In the genomic region with DNA sequence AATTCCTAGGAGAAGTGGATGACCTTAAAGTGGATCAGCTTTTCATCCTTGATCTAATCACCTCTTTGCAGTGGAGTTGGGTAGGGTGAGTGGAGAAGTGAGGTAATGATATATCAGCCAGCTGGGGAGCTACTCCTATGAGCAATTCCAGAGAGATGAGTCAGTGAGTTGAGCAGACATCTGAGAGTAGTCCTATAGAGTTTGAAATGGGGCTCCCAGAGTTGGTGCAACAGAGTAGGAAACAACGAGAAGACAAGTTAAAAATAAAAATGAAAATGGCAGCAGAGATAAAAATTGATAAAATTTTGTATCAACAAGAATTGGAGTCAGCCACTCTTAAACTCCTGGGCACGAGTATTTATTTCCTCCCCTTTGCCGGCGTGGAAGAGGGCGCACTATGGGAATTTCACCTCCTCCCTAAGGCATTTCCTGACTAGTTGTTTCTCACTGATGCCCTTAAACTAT, we compare ENCODE assay signal across 1 cellular context.
TF ChIP-seq lines count a peak whose summit lies in the region.

No MANE protein-coding gene starts in this region.

TF ChIP-seq in K562, 482 proteins besides CTCF, POLR2A, EP300 and RAD21 (continued from another document):
- TF ChIP-seq, protein P1, sequence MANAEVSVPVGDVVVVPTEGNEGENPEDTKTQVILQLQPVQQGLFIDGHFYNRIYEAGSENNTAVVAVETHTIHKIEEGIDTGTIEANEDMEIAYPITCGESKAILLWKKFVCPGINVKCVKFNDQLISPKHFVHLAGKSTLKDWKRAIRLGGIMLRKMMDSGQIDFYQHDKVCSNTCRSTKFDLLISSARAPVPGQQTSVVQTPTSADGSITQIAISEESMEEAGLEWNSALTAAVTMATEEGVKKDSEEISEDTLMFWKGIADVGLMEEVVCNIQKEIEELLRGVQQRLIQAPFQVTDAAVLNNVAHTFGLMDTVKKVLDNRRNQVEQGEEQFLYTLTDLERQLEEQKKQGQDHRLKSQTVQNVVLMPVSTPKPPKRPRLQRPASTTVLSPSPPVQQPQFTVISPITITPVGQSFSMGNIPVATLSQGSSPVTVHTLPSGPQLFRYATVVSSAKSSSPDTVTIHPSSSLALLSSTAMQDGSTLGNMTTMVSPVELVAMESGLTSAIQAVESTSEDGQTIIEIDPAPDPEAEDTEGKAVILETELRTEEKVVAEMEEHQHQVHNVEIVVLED (CRISPR knock-in tag; IDR thresholded peaks at IDR 0.05), result no peak
- TF ChIP-seq ZNF408 (CRISPR knock-in tag; IDR thresholded peaks at IDR 0.05; ENCODE audit: low read depth), result no peak
- TF ChIP-seq ZFP36 (IDR thresholded peaks at IDR 0.05; ENCODE audit: low read depth, low read length, partially characterized antibody), result no peak
- peak; percentile 92 for TF ChIP-seq JUND (IDR thresholded peaks at IDR 0.05; ENCODE audit: borderline replicate concordance, low read depth, low read length)
- peak; percentile 90 for TF ChIP-seq JUND (tag; IDR thresholded peaks at IDR 0.05; ENCODE audit: borderline replicate concordance, low read depth, low read length)
- TF ChIP-seq, protein P2, sequence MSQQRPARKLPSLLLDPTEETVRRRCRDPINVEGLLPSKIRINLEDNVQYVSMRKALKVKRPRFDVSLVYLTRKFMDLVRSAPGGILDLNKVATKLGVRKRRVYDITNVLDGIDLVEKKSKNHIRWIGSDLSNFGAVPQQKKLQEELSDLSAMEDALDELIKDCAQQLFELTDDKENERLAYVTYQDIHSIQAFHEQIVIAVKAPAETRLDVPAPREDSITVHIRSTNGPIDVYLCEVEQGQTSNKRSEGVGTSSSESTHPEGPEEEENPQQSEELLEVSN (IDR thresholded peaks at IDR 0.05; ENCODE audit: borderline replicate concordance in 1 of 2, extremely low read depth in 1 of 2, insufficient read depth in 1 of 2, insufficient read length in 1 of 2, low read depth in 1 of 2, low read length in 1 of 2, poor library complexity in 1 of 2, severe bottlenecking in 1 of 2), result no peak
- no peak for TF ChIP-seq CREB5 (CRISPR knock-in tag; IDR thresholded peaks at IDR 0.05)
- TF ChIP-seq, protein P3, sequence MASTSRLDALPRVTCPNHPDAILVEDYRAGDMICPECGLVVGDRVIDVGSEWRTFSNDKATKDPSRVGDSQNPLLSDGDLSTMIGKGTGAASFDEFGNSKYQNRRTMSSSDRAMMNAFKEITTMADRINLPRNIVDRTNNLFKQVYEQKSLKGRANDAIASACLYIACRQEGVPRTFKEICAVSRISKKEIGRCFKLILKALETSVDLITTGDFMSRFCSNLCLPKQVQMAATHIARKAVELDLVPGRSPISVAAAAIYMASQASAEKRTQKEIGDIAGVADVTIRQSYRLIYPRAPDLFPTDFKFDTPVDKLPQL (IDR thresholded peaks at IDR 0.05; ENCODE audit: extremely low read depth, insufficient read length), result no peak
